In the genomic region with DNA sequence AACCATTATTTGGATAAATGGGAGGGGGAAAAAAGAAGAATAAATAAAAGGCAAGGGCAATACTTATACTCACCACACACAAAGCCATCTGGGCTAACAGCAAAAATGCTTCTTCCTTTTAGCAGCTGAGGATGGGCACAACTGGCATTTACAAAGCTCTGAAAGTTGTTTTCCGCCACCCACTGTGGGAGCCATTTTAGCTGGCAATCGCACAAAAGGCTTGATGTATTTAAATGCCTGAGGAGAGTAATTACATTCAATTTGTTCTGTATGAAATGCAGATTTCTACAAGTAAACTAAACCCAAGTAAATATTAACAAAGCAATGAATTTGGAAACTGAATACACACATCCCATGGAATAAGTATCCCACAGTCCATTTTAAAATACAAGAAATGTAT, we compare ENCODE assay signal across 1 cellular context.
TF ChIP-seq lines count a peak whose summit lies in the region.

No MANE protein-coding gene starts in this region.

TF ChIP-seq in GM23338, 12 proteins besides CTCF, POLR2A, EP300 and RAD21 (continued from another document):
- TF ChIP-seq, protein P1, sequence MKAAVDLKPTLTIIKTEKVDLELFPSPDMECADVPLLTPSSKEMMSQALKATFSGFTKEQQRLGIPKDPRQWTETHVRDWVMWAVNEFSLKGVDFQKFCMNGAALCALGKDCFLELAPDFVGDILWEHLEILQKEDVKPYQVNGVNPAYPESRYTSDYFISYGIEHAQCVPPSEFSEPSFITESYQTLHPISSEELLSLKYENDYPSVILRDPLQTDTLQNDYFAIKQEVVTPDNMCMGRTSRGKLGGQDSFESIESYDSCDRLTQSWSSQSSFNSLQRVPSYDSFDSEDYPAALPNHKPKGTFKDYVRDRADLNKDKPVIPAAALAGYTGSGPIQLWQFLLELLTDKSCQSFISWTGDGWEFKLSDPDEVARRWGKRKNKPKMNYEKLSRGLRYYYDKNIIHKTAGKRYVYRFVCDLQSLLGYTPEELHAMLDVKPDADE (IDR thresholded peaks at IDR 0.05) = no peak
- no peak for TF ChIP-seq STAT1 (IDR thresholded peaks at IDR 0.05; ENCODE audit: unreplicated experiment)
